In the genomic region with DNA sequence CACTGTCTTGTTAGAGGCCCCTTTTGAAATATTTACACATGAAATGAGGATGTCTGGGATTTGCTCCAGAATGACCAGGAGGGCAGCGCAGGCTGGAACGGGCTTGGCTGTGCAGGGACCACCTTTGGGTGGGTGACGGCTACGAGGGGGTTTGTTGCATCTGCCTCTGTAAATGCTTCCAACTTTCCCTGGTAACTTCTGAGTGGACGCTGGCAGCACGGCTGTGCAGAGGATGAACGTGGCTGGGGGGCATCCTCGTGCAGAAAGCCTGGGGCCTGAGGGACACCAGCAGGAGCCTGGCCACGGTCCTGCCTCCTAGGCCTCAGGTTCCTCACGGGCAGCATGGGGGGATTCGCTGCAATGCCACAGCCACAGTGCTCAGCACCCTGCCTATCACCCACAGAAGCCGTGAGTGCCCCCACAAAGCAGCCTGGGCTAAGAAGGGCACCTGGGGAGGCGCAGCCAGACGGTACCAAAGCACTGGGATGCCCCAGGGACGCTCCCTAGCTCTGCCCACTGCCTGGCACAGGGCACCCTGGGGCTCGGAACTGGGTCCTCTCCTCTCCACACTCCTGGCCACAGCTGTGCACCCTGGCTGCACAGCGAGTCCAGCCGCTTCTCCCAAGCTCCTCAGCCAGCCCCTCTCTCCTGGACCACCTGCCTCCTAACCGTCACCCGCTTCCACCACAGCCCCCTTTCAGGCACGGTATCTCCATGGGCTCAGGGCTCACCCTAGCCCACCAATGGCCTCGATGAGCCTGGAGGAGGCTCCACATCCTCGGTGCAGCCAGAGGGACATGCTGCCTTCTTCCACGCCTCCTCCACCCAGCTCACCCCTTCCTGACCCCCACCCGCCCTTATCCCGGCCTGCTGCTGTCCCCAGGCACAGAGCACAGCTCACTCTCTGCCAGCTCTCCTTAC, we compare ENCODE assay signal across 16 cellular contexts. TPM values are rescaled to one million over a fixed set of nuclear protein-coding genes. Genes with fewer than 3 reads are reported as not detected.
DNase-seq lines count a peak whose midpoint lies in the region; ATAC-seq and TF ChIP-seq lines count a peak whose summit lies in the region.
"Had no signal": no experiment of that assay in that cellular context is flagged by ENCODE, and none has a peak within 500 bp of the region (broad histone marks: within the 10 kb centered on the region; RNA-seq: fewer than 3 reads in every experiment).

No MANE protein-coding gene starts in this region.

- H3K9me3 Mint-ChIP-seq in natural killer cell (no peaks in the 10 kb centered on the region), endodermal cell (no peaks in the 10 kb centered on the region), nephron progenitor cell (no peaks in the 10 kb centered on the region)
- H3K9me3 Mint-ChIP-seq in natural killer cell treated with Interleukin-12 subunit alpha and Interleukin-12 subunit beta and Interleukin-15 and Interleukin-18, amount 100 ng/mL, for 72 hours = no peaks in the 10 kb centered on the region
- H3K9me3 Mint-ChIP-seq in activated naive CD8-positive, alpha-beta T cell treated with anti-CD3 and anti-CD28 coated beads, Interleukin-2, amount 50 U/mL, for 24 hours = no peaks in the 10 kb centered on the region
- H3K9me3 Mint-ChIP-seq: activated naive CD4-positive, alpha-beta T cell treated with anti-CD3 and anti-CD28 coated beads, Interleukin-2, amount 50 U/mL, for 24 hours; stimulated activated naive CD8-positive, alpha-beta T cell treated with anti-CD3 and anti-CD28 coated beads, Interleukin-15, amount 100 ng/mL, for 72 hours had no signal

- H3K36me3 ChIP-seq in endodermal cell (ENCODE audit: control insufficient read depth, insufficient read depth, low read length) (peaks cover 4% of the 10 kb centered on the region), aorta (ENCODE audit: control insufficient read depth in 1 of 2, insufficient read depth in 2 of 2, low read length in 1 of 2) (no peaks in the 10 kb centered on the region)

- 92 to 95% methylated on average over 18 to 26 of the region's 26 CpGs for WGBS in endodermal cell (ENCODE audit: insufficient coverage in 1 of 2, insufficient read length in 1 of 2), 2 experiments
- WGBS in aorta, 2 donors = 93 to 94% methylated on average over 26 of the region's 26 CpGs

- no peak for DNase-seq in natural killer cell
- DNase-seq in natural killer cell treated with Interleukin-12 subunit alpha and Interleukin-12 subunit beta and Interleukin-15 and Interleukin-18, amount 100 ng/mL, for 72 hours (ENCODE audit: low spot score) = no peak
- no peak for DNase-seq in endodermal cell
- no peak for DNase-seq in nephron progenitor cell
- peak; percentile 30 to 69 for DNase-seq in aorta
- no peak for DNase-seq in midbrain (lab: John Stamatoyannopoulos, UW)
- no peak for DNase-seq in activated naive CD8-positive, alpha-beta T cell treated with anti-CD3 and anti-CD28 coated beads, Interleukin-2, amount 50 U/mL, for 24 hours
- DNase-seq: kidney glomerular epithelial cell; NCI-H187; NCI-H526 treated with DMSO at 0.1 percent for 48 hours; PC-9; small intestine; stimulated activated naive CD8-positive, alpha-beta T cell treated with anti-CD3 and anti-CD28 coated beads, Interleukin-15, amount 100 ng/mL, for 72 hours; SW 1271 had no signal

- H3K9me3 ChIP-seq in endodermal cell (ENCODE audit: control insufficient read depth, low read length) (no peaks in the 10 kb centered on the region), aorta (ENCODE audit: control insufficient read depth, low read length) (no peaks in the 10 kb centered on the region)

- intact Hi-C loops in natural killer cell (cut with micrococcal nuclease) (no loop called here), aorta (cut with DNase I) (loop anchor here (5.0 kb wide), 2 partner anchors 37 to 42 kb away; a partner anchor contains a TSS)

- peak overlapping the region; percentile 17 to 63 for H3K27ac Mint-ChIP-seq in natural killer cell
- H3K27ac Mint-ChIP-seq in natural killer cell treated with Interleukin-12 subunit alpha and Interleukin-12 subunit beta and Interleukin-15 and Interleukin-18, amount 100 ng/mL, for 72 hours = peak overlapping the region in 1 of 2 donors; percentile 1
- H3K27ac Mint-ChIP-seq in endodermal cell = peak overlapping the region; percentile 72
- H3K27ac Mint-ChIP-seq in nephron progenitor cell = peak overlapping the region; percentile 78
- H3K27ac Mint-ChIP-seq in activated naive CD8-positive, alpha-beta T cell treated with anti-CD3 and anti-CD28 coated beads, Interleukin-2, amount 50 U/mL, for 24 hours = no peak overlapping the region
- H3K27ac Mint-ChIP-seq: activated naive CD4-positive, alpha-beta T cell treated with anti-CD3 and anti-CD28 coated beads, Interleukin-2, amount 50 U/mL, for 24 hours had no signal

- H3K4me3 ChIP-seq in endodermal cell (ENCODE audit: low read length) = no peak overlapping the region
- H3K4me3 ChIP-seq in aorta (ENCODE audit: low read length in 2 of 2) = no peak overlapping the region
- H3K4me3 ChIP-seq: PC-9 had no signal

- no peak overlapping the region for H3K4me3 Mint-ChIP-seq in natural killer cell
- no peak overlapping the region for H3K4me3 Mint-ChIP-seq in natural killer cell treated with Interleukin-12 subunit alpha and Interleukin-12 subunit beta and Interleukin-15 and Interleukin-18, amount 100 ng/mL, for 72 hours
- no peak overlapping the region for H3K4me3 Mint-ChIP-seq in endodermal cell
- no peak overlapping the region for H3K4me3 Mint-ChIP-seq in nephron progenitor cell
- H3K4me3 Mint-ChIP-seq in activated naive CD8-positive, alpha-beta T cell treated with anti-CD3 and anti-CD28 coated beads, Interleukin-2, amount 50 U/mL, for 24 hours = no peak overlapping the region
- H3K4me3 Mint-ChIP-seq: activated naive CD4-positive, alpha-beta T cell treated with anti-CD3 and anti-CD28 coated beads, Interleukin-2, amount 50 U/mL, for 24 hours; stimulated activated naive CD8-positive, alpha-beta T cell treated with anti-CD3 and anti-CD28 coated beads, Interleukin-15, amount 100 ng/mL, for 72 hours had no signal

- peaks cover 41 to 66% of the 10 kb centered on the region in 2 donors for H3K4me1 Mint-ChIP-seq in natural killer cell
- H3K4me1 Mint-ChIP-seq in natural killer cell treated with Interleukin-12 subunit alpha and Interleukin-12 subunit beta and Interleukin-15 and Interleukin-18, amount 100 ng/mL, for 72 hours (ENCODE audit: low read depth in 2 of 2) = peaks cover 35 to 51% of the 10 kb centered on the region in 2 donors
- H3K4me1 Mint-ChIP-seq in endodermal cell = peaks cover 24% of the 10 kb centered on the region
- peaks cover 67% of the 10 kb centered on the region for H3K4me1 Mint-ChIP-seq in nephron progenitor cell
- peaks cover 34% of the 10 kb centered on the region for H3K4me1 Mint-ChIP-seq in activated naive CD8-positive, alpha-beta T cell treated with anti-CD3 and anti-CD28 coated beads, Interleukin-2, amount 50 U/mL, for 24 hours

- ATAC-seq in natural killer cell (no peak), aorta (ENCODE audit: low FRiP score) (no peak), HG03469 (IDR thresholded peaks at IDR 0.05; ENCODE audit: unreplicated experiment) (no peak)
- ATAC-seq in natural killer cell treated with Interleukin-12 subunit alpha and Interleukin-12 subunit beta and Interleukin-15 and Interleukin-18, amount 100 ng/mL, for 72 hours = no peak
- ATAC-seq in activated naive CD8-positive, alpha-beta T cell treated with anti-CD3 and anti-CD28 coated beads, Interleukin-2, amount 50 U/mL, for 24 hours = no peak
- ATAC-seq: stimulated activated naive CD8-positive, alpha-beta T cell treated with anti-CD3 and anti-CD28 coated beads, Interleukin-15, amount 100 ng/mL, for 72 hours had no signal

- H3K27me3 ChIP-seq in endodermal cell (ENCODE audit: control insufficient read depth, insufficient read depth, low read length, poor library complexity, severe bottlenecking) (no peaks in the 10 kb centered on the region), aorta (ENCODE audit: control insufficient read depth in 1 of 2, insufficient read depth in 2 of 2, low read length in 1 of 2) (no peaks in the 10 kb centered on the region)

- H3K27ac ChIP-seq in endodermal cell (ENCODE audit: low read depth, low read length) (no peak overlapping the region), aorta (ENCODE audit: low read depth in 1 of 2, low read length in 2 of 2) (no peak overlapping the region)
- H3K27ac ChIP-seq: PC-9 had no signal

- H3K4me1 ChIP-seq in endodermal cell (ENCODE audit: control insufficient read depth, insufficient read depth, low read length) (peaks cover 5% of the 10 kb centered on the region), aorta (ENCODE audit: control insufficient read depth in 1 of 2, insufficient read depth in 2 of 2, low read length in 2 of 2) (peaks cover 2 to 5% of the 10 kb centered on the region in 2 donors)

- no peak for TF ChIP-seq CTCF in natural killer cell (IDR thresholded peaks at IDR 0.05)
- TF ChIP-seq CTCF in endodermal cell (conservative IDR thresholded peaks at IDR 0.05) = no peak
- TF ChIP-seq CTCF in nephron progenitor cell (IDR thresholded peaks at IDR 0.05) = no peak

- H3K9ac ChIP-seq in endodermal cell (ENCODE audit: extremely low read depth, low read length, poor library complexity, severe bottlenecking) = no peak overlapping the region

- no peaks in the 10 kb centered on the region for H3K27me3 Mint-ChIP-seq in natural killer cell (ENCODE audit: low read depth in 2 of 2)
- H3K27me3 Mint-ChIP-seq in natural killer cell treated with Interleukin-12 subunit alpha and Interleukin-12 subunit beta and Interleukin-15 and Interleukin-18, amount 100 ng/mL, for 72 hours = no peaks in the 10 kb centered on the region
- no peaks in the 10 kb centered on the region for H3K27me3 Mint-ChIP-seq in endodermal cell (ENCODE audit: insufficient read depth)
- H3K27me3 Mint-ChIP-seq in nephron progenitor cell (ENCODE audit: low read depth, poor library complexity) = no peaks in the 10 kb centered on the region
- no peaks in the 10 kb centered on the region for H3K27me3 Mint-ChIP-seq in activated naive CD8-positive, alpha-beta T cell treated with anti-CD3 and anti-CD28 coated beads, Interleukin-2, amount 50 U/mL, for 24 hours
- H3K27me3 Mint-ChIP-seq: activated naive CD4-positive, alpha-beta T cell treated with anti-CD3 and anti-CD28 coated beads, Interleukin-2, amount 50 U/mL, for 24 hours; stimulated activated naive CD8-positive, alpha-beta T cell treated with anti-CD3 and anti-CD28 coated beads, Interleukin-15, amount 100 ng/mL, for 72 hours had no signal

- H3K36me3 Mint-ChIP-seq in natural killer cell (no peaks in the 10 kb centered on the region), endodermal cell (ENCODE audit: low read depth) (peaks cover 9% of the 10 kb centered on the region), nephron progenitor cell (ENCODE audit: low read depth) (peaks cover 26% of the 10 kb centered on the region)
- H3K36me3 Mint-ChIP-seq in natural killer cell treated with Interleukin-12 subunit alpha and Interleukin-12 subunit beta and Interleukin-15 and Interleukin-18, amount 100 ng/mL, for 72 hours = no peaks in the 10 kb centered on the region
- H3K36me3 Mint-ChIP-seq in activated naive CD8-positive, alpha-beta T cell treated with anti-CD3 and anti-CD28 coated beads, Interleukin-2, amount 50 U/mL, for 24 hours (ENCODE audit: low read depth) = peaks cover 7% of the 10 kb centered on the region

RNA-seq across cellular contexts. Expression of a gene that starts 44.5 kb away (rescaled TPM):
- total RNA-seq in natural killer cell = 10 to 100 TPM; 30.2 to 43.8 (median 36.6) TPM
- 100 to 1,000 TPM in 1 of 2 donors, 10 to 100 TPM in 1; 44.7 to 104 TPM for total RNA-seq in natural killer cell treated with Interleukin-12 subunit alpha and Interleukin-12 subunit beta and Interleukin-15 and Interleukin-18, amount 100 ng/mL, for 72 hours
- 10 to 100 TPM; 50.1 to 51.8 TPM for total RNA-seq in endodermal cell
- 57.3 TPM for polyA plus RNA-seq in endodermal cell (2013, experiment 1 of 2)
- 47.7 TPM for polyA plus RNA-seq in endodermal cell (2013, experiment 2 of 2)
- 10 to 100 TPM; 54.8 to 55.5 TPM for total RNA-seq in aorta
- 10 to 100 TPM; 14.9 to 34.3 TPM for polyA plus RNA-seq in aorta

Comparison
In these comparisons a context has a peak if more than half of its experiments do, and no peak if none do; other contexts are left out.
1. DNase-seq: peak in aorta (2 of 2); none in natural killer cell (single experiment), natural killer cell treated with Interleukin-12 subunit alpha and Interleukin-12 subunit beta and Interleukin-15 and Interleukin-18, amount 100 ng/mL, for 72 hours (single experiment), endodermal cell (single experiment), nephron progenitor cell (single experiment), midbrain (single experiment) and activated naive CD8-positive, alpha-beta T cell treated with anti-CD3 and anti-CD28 coated beads, Interleukin-2, amount 50 U/mL, for 24 hours (single experiment).